Comparison of ENCODE assay signal across 18 cellular contexts in genomic region chr7:1015196-1015595, GRCh38. TPM values are rescaled to one million over a fixed set of nuclear protein-coding genes. Genes with fewer than 3 reads are reported as not detected.
DNase-seq lines count a peak whose midpoint lies in the region; ATAC-seq, FAIRE-seq and TF ChIP-seq lines count a peak whose summit lies in the region.
"Had no signal": no experiment of that assay in that cellular context is flagged by ENCODE, and none has a peak within 500 bp of the region (broad histone marks: within the 10 kb centered on the region; RNA-seq: fewer than 3 reads in every experiment).

No MANE protein-coding gene starts in this region.

- no peak overlapping the region for H2BK120ac ChIP-seq in H1 (replicated peaks; ENCODE audit: low read depth, low read length)

- H2BK12ac ChIP-seq in H1 (ENCODE audit: low read depth, low read length), result no peak overlapping the region

- H2AK5ac ChIP-seq in H1 (ENCODE audit: low read depth, low read length), result no peak overlapping the region

- H3K79me1 ChIP-seq in H1 (ENCODE audit: low read depth, low read length), result peaks cover 6% of the 10 kb centered on the region

- POLR2A ChIA-PET in HepG2 (lab: Yijun Ruan, JAX), result interaction anchor here (0.9 to 1.0 kb wide), 3 partner anchors 12 to 38 kb away, joined by 3 to 5 read pairs (median 5); no protein-coding TSS in a partner anchor
- POLR2A ChIA-PET in H1 (lab: Charles Lee; ENCODE audit: partially characterized antibody), result no interaction called here

- peak; percentile 3; the same call in 1 of the 3 replicates for ATAC-seq in HepG2
- no peak for ATAC-seq in right lobe of liver
- ATAC-seq: GM12878, K562, T-helper 17 cell had no signal

- peak overlapping the region in 1 of 3 experiments; percentile 39; a peak in 1 of 6 replicates for H3K4me3 ChIP-seq in HepG2 (replicated peaks in 1 of 3; ENCODE audit: insufficient read depth in 1 of 3, low read depth in 2 of 3, low read length in 3 of 3)
- no peak overlapping the region for H3K4me3 ChIP-seq in right lobe of liver
- no peak overlapping the region for H3K4me3 ChIP-seq in H1 (ENCODE audit: extremely low read depth in 1 of 4, insufficient read depth in 2 of 4, low read depth in 3 of 4, low read length in 4 of 4)
- H3K4me3 ChIP-seq: GM12878, K562 had no signal

- H3K9ac ChIP-seq in HepG2 (ENCODE audit: insufficient read depth, low read depth, low read length) (0 out of 2 replicates have a peak overlapping the region, but pooled peaks have one; percentile 33), H1 (replicated peaks in 1 of 4; ENCODE audit: extremely low read depth in 1 of 4, low read depth in 3 of 4, low read length in 3 of 4) (no peak overlapping the region; a peak in 2 of 7 replicates)

- no peak overlapping the region for H3K18ac ChIP-seq in H1 (ENCODE audit: extremely low read depth, low read length)

- H4K5ac ChIP-seq in H1 (ENCODE audit: insufficient read length, low read depth, low read length), result no peak overlapping the region

- H2AFZ ChIP-seq in HepG2 (ENCODE audit: low read length), result no peak overlapping the region
- H2AFZ ChIP-seq in H1 (ENCODE audit: low read length), result no peak overlapping the region

- no peak overlapping the region for H3K4ac ChIP-seq in H1 (replicated peaks; ENCODE audit: insufficient read length, low read depth, low read length)

- no peak for TF ChIP-seq RAD21 in HepG2 (CRISPR knock-in tag; IDR thresholded peaks at IDR 0.05)
- TF ChIP-seq RAD21 in H1 (IDR thresholded peaks at IDR 0.05 in 1 of 2, conservative IDR thresholded peaks at IDR 0.05 in 1 of 2; ENCODE audit: low read depth in 2 of 2, low read length in 2 of 2), result no peak

- no peak overlapping the region for H2BK5ac ChIP-seq in H1 (ENCODE audit: low read depth, low read length)

- H3K4me2 ChIP-seq in HepG2 (ENCODE audit: low read depth, low read length) (peak overlapping the region; percentile 61), H1 (ENCODE audit: insufficient read depth in 1 of 2, low read depth in 2 of 2, low read length in 2 of 2) (no peak overlapping the region)

- H3K27me3 ChIP-seq in HepG2 (ENCODE audit: control insufficient read depth in 1 of 2, insufficient read depth in 2 of 2, low read length in 2 of 2), result no peaks in the 10 kb centered on the region
- no peaks in the 10 kb centered on the region for H3K27me3 ChIP-seq in right lobe of liver
- H3K27me3 ChIP-seq in H1 (replicated peaks in 1 of 4; ENCODE audit: control insufficient read depth in 3 of 4, extremely low read depth in 1 of 4, insufficient read depth in 3 of 4, low read length in 3 of 4), result no peaks in the 10 kb centered on the region

- TF ChIP-seq POLR2A in HepG2 (IDR thresholded peaks at IDR 0.05; ENCODE audit: insufficient read depth in 1 of 2, low read depth in 2 of 2, low read length in 2 of 2), result no peak
- TF ChIP-seq POLR2A in right lobe of liver (IDR thresholded peaks at IDR 0.05), result no peak
- TF ChIP-seq POLR2A in H1 (IDR thresholded peaks at IDR 0.05; ENCODE audit: control extremely low read depth in 1 of 2, low read depth in 2 of 2, low read length in 2 of 2), result no peak

- no peak overlapping the region for H2BK20ac ChIP-seq in H1 (ENCODE audit: low read length)

- no peak overlapping the region for H3K23ac ChIP-seq in H1 (ENCODE audit: insufficient read length)

- no peak overlapping the region for H4K91ac ChIP-seq in H1 (replicated peaks; ENCODE audit: insufficient read length, low read length)

- H3K4me1 ChIP-seq in HepG2 (ENCODE audit: insufficient read depth, low read length), result peaks cover 35% of the 10 kb centered on the region
- peaks cover 0 to 6% (median 3%) of the 10 kb centered on the region in 4 donors for H3K4me1 ChIP-seq in right lobe of liver
- no peaks in the 10 kb centered on the region for H3K4me1 ChIP-seq in H1 (replicated peaks in 1 of 4; ENCODE audit: control insufficient read depth in 3 of 4, insufficient read depth in 4 of 4, low read length in 3 of 4)

- DNase-seq in HepG2 (ENCODE audit: low spot score) (no peak), right lobe of liver (no peak), NCI-H2107 treated with DMSO at 0.1 percent for 48 hours (lab: John Stamatoyannopoulos, UW; ENCODE audit: unreplicated experiment) (peak; percentile 51), H1 (ENCODE audit: low read depth in 1 of 2, low spot score in 2 of 2) (no peak), superior temporal gyrus (ENCODE audit: extremely low spot score) (no peak), mesenteric fat pad (ENCODE audit: low spot score) (no peak)
- no peak for DNase-seq in activated naive CD4-positive, alpha-beta T cell (lab: John Stamatoyannopoulos, UW)
- DNase-seq: HCEC 1CT, NCI-H1694 treated with DMSO at 0.1 percent for 48 hours, NCI-H510A, NCI-H82, SIG-M5, T-helper 17 cell had no signal

- TF ChIP-seq EP300 in HepG2 (IDR thresholded peaks at IDR 0.05; ENCODE audit: low read depth in 2 of 2, low read length in 2 of 2) (no peak), HepG2 (CRISPR knock-in tag; IDR thresholded peaks at IDR 0.05; ENCODE audit: borderline replicate concordance) (no peak), H1 (IDR thresholded peaks at IDR 0.05; ENCODE audit: borderline replicate concordance in 1 of 2, low read depth in 2 of 2, low read length in 2 of 2) (no peak)

- TF ChIP-seq CTCF in HepG2 (CRISPR knock-in tag; IDR thresholded peaks at IDR 0.05) (no peak), right lobe of liver (IDR thresholded peaks at IDR 0.05) (no peak), H1 (IDR thresholded peaks at IDR 0.05; ENCODE audit: control extremely low read depth in 1 of 3, insufficient read depth in 1 of 3, low read depth in 1 of 3, low read length in 3 of 3) (no peak)

- H3K79me2 ChIP-seq in HepG2 (ENCODE audit: insufficient read depth, low read length), result peaks cover 6% of the 10 kb centered on the region
- peaks cover 0 to 3% of the 10 kb centered on the region in 2 experiments; a peak in 1 of 4 replicates for H3K79me2 ChIP-seq in H1 (ENCODE audit: control insufficient read depth in 1 of 2, insufficient read depth in 2 of 2, low read length in 2 of 2)

- no peak overlapping the region for H3K56ac ChIP-seq in H1 (replicated peaks; ENCODE audit: insufficient read length, low read depth, low read length)

- CTCF ChIA-PET in HepG2 (lab: Yijun Ruan, JAX; ENCODE audit: low intra/inter-chr PET ratio, low total read pairs) (no interaction called here), H1 (lab: Charles Lee; ENCODE audit: partially characterized antibody) (interaction anchor here (0.6 kb wide), 1 partner anchor 120 kb away, joined by 5 read pairs; no protein-coding TSS in a partner anchor)

- peak overlapping the region; percentile 1 for H4K8ac ChIP-seq in H1 (ENCODE audit: extremely low read depth, insufficient read depth, low read length)

- 100% methylated on average over 2 of the region's 7 CpGs for WGBS in HepG2 (ENCODE audit: low lambda C conversion rate)
- no CpG with 5 or more reads among the region's 7 CpGs for WGBS in right lobe of liver (ENCODE audit: insufficient coverage, low coverage, low lambda C conversion rate, missing lambda C conversion rate)
- 98% methylated on average over 5 of the region's 7 CpGs; no CpG with 5 or more reads in 1 of the 2 experiments for WGBS in H1 (ENCODE audit: extremely low coverage in 1 of 2, insufficient coverage in 1 of 2, insufficient read length in 1 of 2, insufficient replicate concordance in 2 of 2, low coverage in 1 of 2, low lambda C conversion rate in 2 of 2, missing lambda C conversion rate in 1 of 2), 2 experiments

- no peaks in the 10 kb centered on the region for H3K9me3 ChIP-seq in HepG2 (ENCODE audit: low read length)
- no peaks in the 10 kb centered on the region for H3K9me3 ChIP-seq in right lobe of liver
- peaks cover 0 to 8% of the 10 kb centered on the region in 2 experiments; a peak in 1 of 4 replicates for H3K9me3 ChIP-seq in H1 (ENCODE audit: insufficient read depth in 2 of 2, low read depth in 1 of 2, low read length in 1 of 2)

- intact Hi-C loops in HepG2 (cut with micrococcal nuclease; ENCODE audit: unreplicated experiment), result no loop called here
- intact Hi-C loops in right lobe of liver (cut with DNase I), result no loop called here

- H3K23me2 ChIP-seq in H1 (ENCODE audit: low read depth, low read length), result peaks cover 8% of the 10 kb centered on the region; the same call in 1 of the 2 replicates

- no peak overlapping the region for H3K14ac ChIP-seq in H1 (ENCODE audit: insufficient read length)

- H3K27ac ChIP-seq in HepG2 (ENCODE audit: extremely low read length, insufficient read depth, low read length), result peak overlapping the region; percentile 55
- H3K27ac ChIP-seq in right lobe of liver, result no peak overlapping the region
- H3K27ac ChIP-seq in H1 (ENCODE audit: low read depth, low read length), result no peak overlapping the region

- H2BK15ac ChIP-seq in H1 (ENCODE audit: low read length), result no peak overlapping the region

- in situ Hi-C loops in HepG2 (cut with HindIII; ENCODE audit: extremely low pct_ligation_motif_present, low pct_unique_long_range_greater_than_20kb), result no loop called here

- FAIRE-seq in HepG2 (lab: Jason Lieb, UNC), result no peak
- no peak for FAIRE-seq in H1 (lab: Jason Lieb, UNC)
- FAIRE-seq: G401.6, GM12878, K562, RCC 7860 had no signal

- H4K20me1 ChIP-seq in HepG2 (ENCODE audit: insufficient read depth, low read length) (no peaks in the 10 kb centered on the region), H1 (replicated peaks in 1 of 2; ENCODE audit: control insufficient read depth in 1 of 2, insufficient read depth in 2 of 2, low read length in 2 of 2) (peaks cover 1 to 9% of the 10 kb centered on the region in 2 experiments)

- H3K36me3 ChIP-seq in HepG2 (replicated peaks in 1 of 2; ENCODE audit: control insufficient read depth in 1 of 2, insufficient read depth in 2 of 2, low read length in 2 of 2) (0 out of 5 replicates have a peak, but pooled peaks cover 0 to 5% of the 10 kb centered on the region in 2 experiments), right lobe of liver (no peaks in the 10 kb centered on the region), H1 (ENCODE audit: control insufficient read depth in 2 of 4, insufficient read depth in 4 of 4, low read length in 3 of 4) (no peaks in the 10 kb centered on the region)

- BruUV-seq in HepG2 (replicated peaks; lab: Mats Ljungman, UMichigan), result no TSS peak

RNA-seq across cellular contexts. Expression of gene GPR146, which starts 29.1 kb away (rescaled TPM):
- total RNA-seq in HepG2 (2016; rRNA removed; fragmentation: Illumina TruSeq; extraction: Trizol), result 0.84 and 2.0 TPM in 2 replicates
- total RNA-seq in HepG2 (2016; cell fraction: cytosol; rRNA removed; fragmentation: Illumina TruSeq; extraction: Trizol; ENCODE audit: low read depth), result 0.91 and 1.1 TPM in 2 replicates
- total RNA-seq in HepG2 (2016; cell fraction: insoluble cytoplasmic fraction; rRNA removed; fragmentation: Illumina TruSeq; extraction: Trizol), result 0.89 and 1.2 TPM in 2 replicates
- total RNA-seq in HepG2 (2016; cell fraction: membrane; rRNA removed; fragmentation: Illumina TruSeq; extraction: Trizol), result 1.9 and 2.7 TPM in 2 replicates
- total RNA-seq in HepG2 (2016; cell fraction: nucleus; rRNA removed; fragmentation: Illumina TruSeq; extraction: Trizol), result 1.1 and 3.4 TPM in 2 replicates
- 15.9 and 17.2 TPM in 2 replicates for polyA plus RNA-seq in HepG2 (2011; rRNA removed)
- polyA plus RNA-seq in HepG2 (2011; cell fraction: cytosol; rRNA removed), result 11.4 and 22.4 TPM in 2 replicates
- 18.2 and 25.0 TPM in 2 replicates for polyA plus RNA-seq in HepG2 (2011; cell fraction: nucleus; rRNA removed)
- 4.5 and 5.3 TPM in 2 replicates for polyA plus RNA-seq in HepG2 (2012)
- polyA plus RNA-seq in HepG2 (2016; cell fraction: cytosol; fragmentation: Illumina TruSeq; extraction: Trizol; ENCODE audit: low read depth), result 2.1 and 2.2 TPM in 2 replicates
- polyA plus RNA-seq in HepG2 (2016; cell fraction: insoluble cytoplasmic fraction; fragmentation: Illumina TruSeq; extraction: Trizol; ENCODE audit: low read depth), result 0.78 and 1.3 TPM in 2 replicates
- polyA plus RNA-seq in HepG2 (2016; cell fraction: membrane; fragmentation: Illumina TruSeq; extraction: Trizol; ENCODE audit: low read depth), result 2.3 and 3.4 TPM in 2 replicates
- 2.2 and 2.5 TPM in 2 replicates for polyA plus RNA-seq in HepG2 (2016; cell fraction: nucleus; fragmentation: Illumina TruSeq; extraction: Trizol; ENCODE audit: insufficient read depth, low read depth)
- polyA minus RNA-seq in HepG2 (2011; rRNA and poly(A)+ RNA removed; ENCODE audit: low replicate concordance), result 0.87 and 47.8 TPM in 2 replicates
- polyA minus RNA-seq in HepG2 (2011; cell fraction: cytosol; rRNA and poly(A)+ RNA removed), result 6.9 and 9.1 TPM in 2 replicates
- polyA minus RNA-seq in HepG2 (2011; cell fraction: nucleus; rRNA and poly(A)+ RNA removed), result 9.3 and 14.0 TPM in 2 replicates
- total RNA-seq in right lobe of liver, result 10 to 100 TPM; 13.3 to 45.3 (median 22.8) TPM
- total RNA-seq in H1 (2021; fragmentation: NEBNext Ultra II Directional; extraction: Animal tissue kit (Norgen Biotek cat#: 25700)), result 0.54 and 1.8 TPM in 2 replicates
- 2.7 and 3.9 TPM in 2 replicates for polyA plus RNA-seq in H1 (2011; rRNA removed)
- polyA plus RNA-seq in H1 (2011; cell fraction: cytosol; rRNA removed), result 2.5 TPM
- polyA plus RNA-seq in H1 (2011; cell fraction: nucleus; rRNA removed), result 3.3 TPM
- 0.62 to 1.8 TPM (median 1.3 TPM) in 4 replicates for polyA plus RNA-seq in H1 (2012, experiment 1 of 2)
- 2.0 TPM for polyA plus RNA-seq in H1 (2012, experiment 2 of 2)
- 1.1 TPM for polyA plus RNA-seq in H1 (2013, experiment 1 of 2)
- 0.79 TPM for polyA plus RNA-seq in H1 (2013, experiment 2 of 2)
- polyA minus RNA-seq in H1 (2011; rRNA and poly(A)+ RNA removed), result 2.9 and 4.5 TPM in 2 replicates
- 0.81 TPM for polyA minus RNA-seq in H1 (2011; cell fraction: cytosol; rRNA and poly(A)+ RNA removed)
- 3.9 TPM for polyA minus RNA-seq in H1 (2011; cell fraction: nucleus; rRNA and poly(A)+ RNA removed)
- total RNA-seq in mesenteric fat pad, result 54.1 TPM

RNA-seq across cellular contexts. Expression of gene CYP2W1, which starts 32.2 kb away (rescaled TPM):
- total RNA-seq in HepG2 (2016; rRNA removed; fragmentation: Illumina TruSeq; extraction: Trizol) (11.7 and 31.7 TPM in 2 replicates), right lobe of liver (not detected), mesenteric fat pad (not detected)
- total RNA-seq in HepG2 (2016; cell fraction: cytosol; rRNA removed; fragmentation: Illumina TruSeq; extraction: Trizol; ENCODE audit: low read depth), result 6.8 and 8.3 TPM in 2 replicates
- total RNA-seq in HepG2 (2016; cell fraction: insoluble cytoplasmic fraction; rRNA removed; fragmentation: Illumina TruSeq; extraction: Trizol), result 10.2 and 31.7 TPM in 2 replicates
- total RNA-seq in HepG2 (2016; cell fraction: membrane; rRNA removed; fragmentation: Illumina TruSeq; extraction: Trizol), result 10.9 and 11.0 TPM in 2 replicates
- 35.8 and 47.0 TPM in 2 replicates for total RNA-seq in HepG2 (2016; cell fraction: nucleus; rRNA removed; fragmentation: Illumina TruSeq; extraction: Trizol)
- polyA plus RNA-seq in HepG2 (2011; rRNA removed) (19.5 and 32.7 TPM in 2 replicates), H1 (2011; rRNA removed) (0.05 TPM in 1 of 2 replicates, not detected in the other)
- 9.5 and 22.3 TPM in 2 replicates for polyA plus RNA-seq in HepG2 (2011; cell fraction: cytosol; rRNA removed)
- 171 and 205 TPM in 2 replicates for polyA plus RNA-seq in HepG2 (2011; cell fraction: nucleus; rRNA removed)
- 20.0 and 28.3 TPM in 2 replicates for polyA plus RNA-seq in HepG2 (2012)
- polyA plus RNA-seq in HepG2 (2016; cell fraction: cytosol; fragmentation: Illumina TruSeq; extraction: Trizol; ENCODE audit: low read depth), result 5.5 and 6.2 TPM in 2 replicates
- 14.3 and 20.7 TPM in 2 replicates for polyA plus RNA-seq in HepG2 (2016; cell fraction: insoluble cytoplasmic fraction; fragmentation: Illumina TruSeq; extraction: Trizol; ENCODE audit: low read depth)
- 8.5 and 9.6 TPM in 2 replicates for polyA plus RNA-seq in HepG2 (2016; cell fraction: membrane; fragmentation: Illumina TruSeq; extraction: Trizol; ENCODE audit: low read depth)
- polyA plus RNA-seq in HepG2 (2016; cell fraction: nucleus; fragmentation: Illumina TruSeq; extraction: Trizol; ENCODE audit: insufficient read depth, low read depth), result 135 and 137 TPM in 2 replicates
- polyA minus RNA-seq in HepG2 (2011; rRNA and poly(A)+ RNA removed; ENCODE audit: low replicate concordance), result 66.3 TPM in 1 of 2 replicates, not detected in the other
- polyA minus RNA-seq in HepG2 (2011; cell fraction: cytosol; rRNA and poly(A)+ RNA removed), result 26.5 and 32.3 TPM in 2 replicates
- polyA minus RNA-seq in HepG2 (2011; cell fraction: nucleus; rRNA and poly(A)+ RNA removed), result 88.4 and 113 TPM in 2 replicates
- total RNA-seq in H1 (2021; fragmentation: NEBNext Ultra II Directional; extraction: Animal tissue kit (Norgen Biotek cat#: 25700)), result not detected in 2 replicates
- 0.04 TPM for polyA plus RNA-seq in H1 (2011; cell fraction: cytosol; rRNA removed)
- polyA plus RNA-seq in H1 (2011; cell fraction: nucleus; rRNA removed), result 0.16 TPM
- 0.08 to 0.14 TPM (median 0.13 TPM) in 3 of 4 replicates, not detected in the other for polyA plus RNA-seq in H1 (2012, experiment 1 of 2)
- not detected for polyA plus RNA-seq in H1 (2012, experiment 2 of 2)
- polyA plus RNA-seq in H1 (2013, experiment 1 of 2), result not detected
- polyA plus RNA-seq in H1 (2013, experiment 2 of 2), result 0.04 TPM
- polyA minus RNA-seq in H1 (2011; rRNA and poly(A)+ RNA removed), result not detected in 2 replicates
- polyA minus RNA-seq in H1 (2011; cell fraction: cytosol; rRNA and poly(A)+ RNA removed), result not detected
- not detected for polyA minus RNA-seq in H1 (2011; cell fraction: nucleus; rRNA and poly(A)+ RNA removed)
- total RNA-seq: CD4-positive, alpha-beta T cell; GM12878; K562; T-helper 17 cell had no signal
- polyA plus RNA-seq: GM12878, K562 had no signal

RNA-seq across cellular contexts. Expression of gene COX19, which starts 39.8 kb away (rescaled TPM):
- total RNA-seq in HepG2 (2016; rRNA removed; fragmentation: Illumina TruSeq; extraction: Trizol) (6.5 and 11.5 TPM in 2 replicates), right lobe of liver (1 to 10 TPM; 3.2 to 6.5 (median 4.0) TPM), mesenteric fat pad (6.3 TPM)
- total RNA-seq in HepG2 (2016; cell fraction: cytosol; rRNA removed; fragmentation: Illumina TruSeq; extraction: Trizol; ENCODE audit: low read depth), result 2.6 and 3.0 TPM in 2 replicates
- 7.4 and 15.2 TPM in 2 replicates for total RNA-seq in HepG2 (2016; cell fraction: insoluble cytoplasmic fraction; rRNA removed; fragmentation: Illumina TruSeq; extraction: Trizol)
- 7.6 and 8.2 TPM in 2 replicates for total RNA-seq in HepG2 (2016; cell fraction: membrane; rRNA removed; fragmentation: Illumina TruSeq; extraction: Trizol)
- total RNA-seq in HepG2 (2016; cell fraction: nucleus; rRNA removed; fragmentation: Illumina TruSeq; extraction: Trizol), result 21.5 and 23.4 TPM in 2 replicates
- polyA plus RNA-seq in HepG2 (2011; rRNA removed) (21.0 and 21.7 TPM in 2 replicates), H1 (2011; rRNA removed) (3.9 and 5.8 TPM in 2 replicates)
- 12.5 and 14.3 TPM in 2 replicates for polyA plus RNA-seq in HepG2 (2011; cell fraction: cytosol; rRNA removed)
- polyA plus RNA-seq in HepG2 (2011; cell fraction: nucleus; rRNA removed), result 59.5 and 79.7 TPM in 2 replicates
- polyA plus RNA-seq in HepG2 (2012), result 14.5 and 16.2 TPM in 2 replicates
- polyA plus RNA-seq in HepG2 (2016; cell fraction: cytosol; fragmentation: Illumina TruSeq; extraction: Trizol; ENCODE audit: low read depth), result 2.2 and 2.3 TPM in 2 replicates
- 11.0 and 11.3 TPM in 2 replicates for polyA plus RNA-seq in HepG2 (2016; cell fraction: insoluble cytoplasmic fraction; fragmentation: Illumina TruSeq; extraction: Trizol; ENCODE audit: low read depth)
- 3.6 and 3.8 TPM in 2 replicates for polyA plus RNA-seq in HepG2 (2016; cell fraction: membrane; fragmentation: Illumina TruSeq; extraction: Trizol; ENCODE audit: low read depth)
- 32.8 and 35.0 TPM in 2 replicates for polyA plus RNA-seq in HepG2 (2016; cell fraction: nucleus; fragmentation: Illumina TruSeq; extraction: Trizol; ENCODE audit: insufficient read depth, low read depth)
- polyA minus RNA-seq in HepG2 (2011; rRNA and poly(A)+ RNA removed; ENCODE audit: low replicate concordance), result 12.8 and 23.5 TPM in 2 replicates
- polyA minus RNA-seq in HepG2 (2011; cell fraction: cytosol; rRNA and poly(A)+ RNA removed), result 3.6 and 5.4 TPM in 2 replicates
- polyA minus RNA-seq in HepG2 (2011; cell fraction: nucleus; rRNA and poly(A)+ RNA removed), result 50.6 and 61.9 TPM in 2 replicates
- 7.9 and 9.0 TPM in 2 replicates for total RNA-seq in H1 (2021; fragmentation: NEBNext Ultra II Directional; extraction: Animal tissue kit (Norgen Biotek cat#: 25700))
- polyA plus RNA-seq in H1 (2011; cell fraction: cytosol; rRNA removed), result 5.7 TPM
- 8.0 TPM for polyA plus RNA-seq in H1 (2011; cell fraction: nucleus; rRNA removed)
- polyA plus RNA-seq in H1 (2012, experiment 1 of 2), result 5.4 to 7.9 TPM (median 6.1 TPM) in 4 replicates
- 3.6 TPM for polyA plus RNA-seq in H1 (2012, experiment 2 of 2)
- 7.3 TPM for polyA plus RNA-seq in H1 (2013, experiment 1 of 2)
- 7.1 TPM for polyA plus RNA-seq in H1 (2013, experiment 2 of 2)
- 4.2 and 7.6 TPM in 2 replicates for polyA minus RNA-seq in H1 (2011; rRNA and poly(A)+ RNA removed)
- polyA minus RNA-seq in H1 (2011; cell fraction: cytosol; rRNA and poly(A)+ RNA removed), result 3.3 TPM
- 13.6 TPM for polyA minus RNA-seq in H1 (2011; cell fraction: nucleus; rRNA and poly(A)+ RNA removed)

Comparison
In these comparisons a context has a peak if more than half of its experiments do, and no peak if none do; other contexts are left out.
1. Of the 41 proteins assayed by ChIP-seq in both HepG2 and H1: peak only in HepG2: SP4; only in H1: none; in both: none; in neither: 40.